20 cellular contexts compared by ENCODE assay signal in genomic region chr12:49050507-49051372, GRCh38. TPM values are rescaled to one million over a fixed set of nuclear protein-coding genes. Genes with fewer than 3 reads are reported as not detected.
DNase-seq lines count a peak whose midpoint lies in the region; ATAC-seq, FAIRE-seq and TF ChIP-seq lines count a peak whose summit lies in the region.
"Had no signal": no experiment of that assay in that cellular context is flagged by ENCODE, and none has a peak within 500 bp of the region (broad histone marks: within the 10 kb centered on the region; RNA-seq: fewer than 3 reads in every experiment).

No MANE protein-coding gene starts in this region.

- H3K27me3 ChIP-seq in astrocyte (ENCODE audit: insufficient read depth, low read length) (no peaks in the 10 kb centered on the region), lower lobe of right lung (ENCODE audit: low read depth) (no peaks in the 10 kb centered on the region), endodermal cell (ENCODE audit: control insufficient read depth, insufficient read depth, low read length, poor library complexity, severe bottlenecking) (no peaks in the 10 kb centered on the region)

- 95 to 96% methylated on average over 8 to 13 of the region's 13 CpGs for WGBS in endodermal cell (ENCODE audit: insufficient coverage in 1 of 2, insufficient read length in 1 of 2), 2 experiments

- peaks cover 36% of the 10 kb centered on the region for H3K36me3 Mint-ChIP-seq in Calu3 (ENCODE audit: insufficient read depth, unreplicated experiment)
- H3K36me3 Mint-ChIP-seq in astrocyte (ENCODE audit: low read depth, unreplicated experiment): peaks cover 33% of the 10 kb centered on the region
- peaks cover 73 to 86% of the 10 kb centered on the region in 2 donors for H3K36me3 Mint-ChIP-seq in stimulated activated naive B cell treated with anti-CD40 and anti-IgM and Interleukin-4, amounts not matched to agents 10 μg/mL and 1 μg/mL and 100 μg/mL, for 72 hours
- peaks cover 92% of the 10 kb centered on the region for H3K36me3 Mint-ChIP-seq in endodermal cell (ENCODE audit: low read depth)

- no peaks in the 10 kb centered on the region for H3K9me3 ChIP-seq in astrocyte (ENCODE audit: insufficient read depth, low read depth, low read length)
- no peaks in the 10 kb centered on the region for H3K9me3 ChIP-seq in lower lobe of right lung
- no peaks in the 10 kb centered on the region for H3K9me3 ChIP-seq in endodermal cell (ENCODE audit: control insufficient read depth, low read length)

- peak overlapping the region; percentile 72 for H3K4me2 ChIP-seq in astrocyte (ENCODE audit: low read length)

- no peak overlapping the region for H3K4me3 Mint-ChIP-seq in Calu3 (ENCODE audit: low read depth, unreplicated experiment)
- H3K4me3 Mint-ChIP-seq in astrocyte (ENCODE audit: unreplicated experiment): no peak overlapping the region
- no peak overlapping the region for H3K4me3 Mint-ChIP-seq in stimulated activated naive B cell treated with anti-CD40 and anti-IgM and Interleukin-4, amounts not matched to agents 10 μg/mL and 1 μg/mL and 100 μg/mL, for 72 hours
- H3K4me3 Mint-ChIP-seq in endodermal cell: no peak overlapping the region

- no peak for DNase-seq in Calu3
- DNase-seq in astrocyte (ENCODE audit: low read depth): no peak
- DNase-seq in lower lobe of right lung: peak; percentile 17
- DNase-seq in stimulated activated naive B cell treated with anti-CD40 and anti-IgM and Interleukin-4, amounts not matched to agents 10 μg/mL and 1 μg/mL and 100 μg/mL, for 72 hours: no peak
- no peak for DNase-seq in endodermal cell
- DNase-seq in NCI-H1694 treated with DMSO at 0.1 percent for 48 hours (lab: John Stamatoyannopoulos, UW): no peak
- no peak for DNase-seq in stimulated activated CD4-positive, alpha-beta T cell treated with anti-CD3 and anti-CD28 coated beads, Interleukin-12 subunit alpha, Interleukin-12 subunit beta, amount 100 ng/mL, for 4 hours
- DNase-seq: COR-L47, DMS153, GDM1, KG1, NCI-H187, NCI-H2107, NCI-H510A treated with DMSO at 0.1 percent for 48 hours, NCI-H774, OCI-M1, SIG-M5 had no signal

- H3K36me3 ChIP-seq in astrocyte (ENCODE audit: insufficient read depth, low read length) (peaks cover 53% of the 10 kb centered on the region), lower lobe of right lung (peaks cover 98% of the 10 kb centered on the region), endodermal cell (ENCODE audit: control insufficient read depth, insufficient read depth, low read length) (peaks cover 97% of the 10 kb centered on the region)

- H3K27me3 Mint-ChIP-seq in Calu3 (ENCODE audit: unreplicated experiment): no peaks in the 10 kb centered on the region
- H3K27me3 Mint-ChIP-seq in astrocyte (ENCODE audit: low read depth, unreplicated experiment): no peaks in the 10 kb centered on the region
- no peaks in the 10 kb centered on the region for H3K27me3 Mint-ChIP-seq in stimulated activated naive B cell treated with anti-CD40 and anti-IgM and Interleukin-4, amounts not matched to agents 10 μg/mL and 1 μg/mL and 100 μg/mL, for 72 hours
- H3K27me3 Mint-ChIP-seq in endodermal cell (ENCODE audit: insufficient read depth): no peaks in the 10 kb centered on the region

- TSS peak; percentile 7 for BruUV-seq in Calu3 (replicated peaks; lab: Mats Ljungman, UMichigan)

- intact Hi-C loops in Calu3 (cut with micrococcal nuclease; ENCODE audit: unreplicated experiment): no loop called here
- intact Hi-C loops in lower lobe of right lung (cut with DNase I): no loop called here

- H3K27ac Mint-ChIP-seq in Calu3 (ENCODE audit: unreplicated experiment): peak overlapping the region; percentile 47
- H3K27ac Mint-ChIP-seq in astrocyte (ENCODE audit: unreplicated experiment): peak overlapping the region; percentile 75
- peak overlapping the region; percentile 51 for H3K27ac Mint-ChIP-seq in stimulated activated naive B cell treated with anti-CD40 and anti-IgM and Interleukin-4, amounts not matched to agents 10 μg/mL and 1 μg/mL and 100 μg/mL, for 72 hours
- no peak overlapping the region for H3K27ac Mint-ChIP-seq in endodermal cell

- no peak overlapping the region for H2AFZ ChIP-seq in astrocyte (ENCODE audit: low read depth, low read length)

- H3K4me1 Mint-ChIP-seq in Calu3 (ENCODE audit: low read depth, unreplicated experiment): peaks cover 5% of the 10 kb centered on the region
- peaks cover 32% of the 10 kb centered on the region for H3K4me1 Mint-ChIP-seq in astrocyte (ENCODE audit: low read depth, unreplicated experiment)
- peaks cover 20 to 35% of the 10 kb centered on the region in 2 donors for H3K4me1 Mint-ChIP-seq in stimulated activated naive B cell treated with anti-CD40 and anti-IgM and Interleukin-4, amounts not matched to agents 10 μg/mL and 1 μg/mL and 100 μg/mL, for 72 hours
- H3K4me1 Mint-ChIP-seq in endodermal cell: peaks cover 4% of the 10 kb centered on the region

- H3K4me3 ChIP-seq in astrocyte (ENCODE audit: insufficient read depth, low read depth, low read length) (no peak overlapping the region), lower lobe of right lung (no peak overlapping the region), endodermal cell (ENCODE audit: low read length) (no peak overlapping the region)

- H3K4me1 ChIP-seq in astrocyte (ENCODE audit: insufficient read depth, low read length) (peaks cover 19% of the 10 kb centered on the region), lower lobe of right lung (peaks cover 9% of the 10 kb centered on the region), endodermal cell (ENCODE audit: control insufficient read depth, insufficient read depth, low read length) (no peaks in the 10 kb centered on the region)

- H3K27ac ChIP-seq in astrocyte (ENCODE audit: low read depth, low read length) (no peak overlapping the region), lower lobe of right lung (no peak overlapping the region), endodermal cell (ENCODE audit: low read depth, low read length) (no peak overlapping the region)

- peaks cover 79% of the 10 kb centered on the region for H3K79me2 ChIP-seq in astrocyte (ENCODE audit: insufficient read depth, low read length)

- CTCF ChIA-PET in Calu3 (lab: Charles Lee): no interaction called here

- no peak for FAIRE-seq in astrocyte (lab: Jason Lieb, UNC)
- FAIRE-seq: H1 had no signal

- H4K20me1 ChIP-seq in astrocyte (ENCODE audit: insufficient read depth, low read length): peaks cover 90% of the 10 kb centered on the region

- H3K9me3 Mint-ChIP-seq in Calu3 (ENCODE audit: low read depth, unreplicated experiment): no peaks in the 10 kb centered on the region
- H3K9me3 Mint-ChIP-seq in astrocyte (ENCODE audit: unreplicated experiment): no peaks in the 10 kb centered on the region
- no peaks in the 10 kb centered on the region for H3K9me3 Mint-ChIP-seq in stimulated activated naive B cell treated with anti-CD40 and anti-IgM and Interleukin-4, amounts not matched to agents 10 μg/mL and 1 μg/mL and 100 μg/mL, for 72 hours
- no peaks in the 10 kb centered on the region for H3K9me3 Mint-ChIP-seq in endodermal cell

- ATAC-seq in lower lobe of right lung: no peak
- ATAC-seq in stimulated activated naive B cell treated with anti-CD40 and anti-IgM and Interleukin-4, amounts not matched to agents 10 μg/mL and 1 μg/mL and 100 μg/mL, for 72 hours (replicated peaks): no peak

- no peak for TF ChIP-seq CTCF in Calu3 (IDR thresholded peaks at IDR 0.05; ENCODE audit: unreplicated experiment)
- no peak for TF ChIP-seq CTCF in astrocyte (IDR thresholded peaks at IDR 0.05; ENCODE audit: insufficient read depth, low read depth, low read length)
- TF ChIP-seq CTCF in lower lobe of right lung (IDR thresholded peaks at IDR 0.05): no peak
- TF ChIP-seq CTCF in endodermal cell (conservative IDR thresholded peaks at IDR 0.05): no peak

- H3K9ac ChIP-seq in astrocyte (ENCODE audit: low read length) (peak overlapping the region; percentile 44), endodermal cell (ENCODE audit: extremely low read depth, low read length, poor library complexity, severe bottlenecking) (no peak overlapping the region)

RNA-seq across cellular contexts. Expression of gene KMT2D, which starts 9.9 kb away (rescaled TPM):
- total RNA-seq in Calu3 (2022) (72.9 and 79.7 TPM in 2 replicates), astrocyte (81.7 and 86.9 TPM in 2 replicates), lower lobe of right lung (114 TPM), endodermal cell (100 to 1,000 TPM; 118 to 123 TPM)
- 30.1 TPM for polyA plus RNA-seq in endodermal cell (2013, experiment 1 of 2)
- 36.6 TPM for polyA plus RNA-seq in endodermal cell (2013, experiment 2 of 2)

RNA-seq across cellular contexts. Expression of gene RHEBL1, which starts 19.0 kb away (rescaled TPM):
- total RNA-seq in Calu3 (2022) (2.0 and 2.6 TPM in 2 replicates), astrocyte (1.3 and 1.9 TPM in 2 replicates), lower lobe of right lung (1.5 TPM), endodermal cell (1 to 10 TPM; 2.5 to 3.2 TPM)
- 4.1 TPM for polyA plus RNA-seq in endodermal cell (2013, experiment 1 of 2)
- 3.7 TPM for polyA plus RNA-seq in endodermal cell (2013, experiment 2 of 2)

RNA-seq across cellular contexts. Expression of gene PRKAG1, which starts 32.2 kb away (rescaled TPM):
- 34.2 and 36.9 TPM in 2 replicates for total RNA-seq in Calu3 (2022)
- total RNA-seq in astrocyte: 47.1 and 49.6 TPM in 2 replicates
- 49.2 TPM for total RNA-seq in lower lobe of right lung
- total RNA-seq in endodermal cell: 10 to 100 TPM; 27.6 to 38.1 TPM
- polyA plus RNA-seq in endodermal cell (2013, experiment 1 of 2): 45.4 TPM
- 36.6 TPM for polyA plus RNA-seq in endodermal cell (2013, experiment 2 of 2)

RNA-seq across cellular contexts. Expression of gene DHH, which starts 43.9 kb away (rescaled TPM):
- total RNA-seq in Calu3 (2022): not detected in 2 replicates
- 0.05 and 0.16 TPM in 2 replicates for total RNA-seq in astrocyte
- total RNA-seq in lower lobe of right lung: 1.5 TPM
- under 1 TPM; 0.15 to 0.51 TPM for total RNA-seq in endodermal cell
- 0.18 TPM for polyA plus RNA-seq in endodermal cell (2013, experiment 1 of 2)
- 0.21 TPM for polyA plus RNA-seq in endodermal cell (2013, experiment 2 of 2)
- total RNA-seq: Daoy, RPMI7951 had no signal

RNA-seq across cellular contexts. Expression of gene DDN, which starts 51.6 kb away (rescaled TPM):
- total RNA-seq in Calu3 (2022) (0.12 and 0.21 TPM in 2 replicates), astrocyte (0.50 and 0.55 TPM in 2 replicates), lower lobe of right lung (not detected), endodermal cell (under 1 TPM; 0.31 to 0.33 TPM)
- 1.2 TPM for polyA plus RNA-seq in endodermal cell (2013, experiment 1 of 2)
- polyA plus RNA-seq in endodermal cell (2013, experiment 2 of 2): 0.79 TPM
- total RNA-seq: RPMI7951 had no signal
